1 cellular context compared by ENCODE assay signal in the genomic region with DNA sequence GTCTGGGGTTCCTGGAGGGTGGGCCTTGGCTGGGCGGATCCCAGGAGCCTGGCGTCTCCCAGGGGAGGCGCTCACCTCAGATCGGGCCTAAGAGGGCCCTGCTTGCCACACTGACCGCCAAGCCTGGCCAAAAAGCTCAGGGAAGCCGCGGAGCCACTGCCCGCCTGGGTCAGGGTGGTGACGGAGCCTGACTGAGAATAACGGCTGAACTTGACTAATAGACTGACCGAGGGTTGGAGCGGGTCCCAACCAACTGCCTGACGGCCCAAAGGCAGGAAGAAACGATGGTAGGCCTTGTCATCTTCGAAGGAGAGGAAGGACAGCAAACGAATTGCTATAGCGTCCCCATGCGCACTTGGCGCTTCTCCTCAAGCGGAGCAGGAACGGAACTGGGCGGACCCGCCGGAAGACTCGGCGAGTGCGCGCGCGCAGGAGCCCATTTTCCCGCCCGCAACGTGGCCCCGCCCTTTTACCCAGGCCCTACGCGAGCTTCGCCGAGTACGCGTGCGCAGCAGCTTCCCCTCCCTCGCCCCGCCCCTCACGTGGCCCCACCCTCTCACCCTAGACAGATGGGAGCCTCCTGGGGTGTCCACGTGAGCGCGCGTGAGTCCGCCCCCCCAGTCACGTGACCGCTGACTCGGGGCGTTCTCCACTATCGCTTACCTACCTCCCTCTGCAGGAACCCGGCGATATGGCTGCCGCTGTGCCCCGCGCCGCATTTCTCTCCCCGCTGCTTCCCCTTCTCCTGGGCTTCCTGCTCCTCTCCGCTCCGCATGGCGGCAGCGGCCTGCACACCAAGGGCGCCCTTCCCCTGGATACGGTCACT.
TF ChIP-seq lines count a peak whose summit lies in the region.

A gene (plus strand): TSS at position 652 of the 826 bp plus-strand sequence. CDS start 40 bp downstream, at position 692.
A gene (minus strand): TSS at position 391 of the 826 bp plus-strand sequence. CDS start 7,895 bp downstream, outside the sequence.

TF ChIP-seq in K562, 482 proteins besides CTCF, POLR2A, EP300 and RAD21 (continued from another document and continues in another):
- TF ChIP-seq HNRNPLL (IDR thresholded peaks at IDR 0.05; ENCODE audit: low read depth, low read length, poor library complexity, severe bottlenecking) = peak; percentile 99
- TF ChIP-seq, protein P1, sequence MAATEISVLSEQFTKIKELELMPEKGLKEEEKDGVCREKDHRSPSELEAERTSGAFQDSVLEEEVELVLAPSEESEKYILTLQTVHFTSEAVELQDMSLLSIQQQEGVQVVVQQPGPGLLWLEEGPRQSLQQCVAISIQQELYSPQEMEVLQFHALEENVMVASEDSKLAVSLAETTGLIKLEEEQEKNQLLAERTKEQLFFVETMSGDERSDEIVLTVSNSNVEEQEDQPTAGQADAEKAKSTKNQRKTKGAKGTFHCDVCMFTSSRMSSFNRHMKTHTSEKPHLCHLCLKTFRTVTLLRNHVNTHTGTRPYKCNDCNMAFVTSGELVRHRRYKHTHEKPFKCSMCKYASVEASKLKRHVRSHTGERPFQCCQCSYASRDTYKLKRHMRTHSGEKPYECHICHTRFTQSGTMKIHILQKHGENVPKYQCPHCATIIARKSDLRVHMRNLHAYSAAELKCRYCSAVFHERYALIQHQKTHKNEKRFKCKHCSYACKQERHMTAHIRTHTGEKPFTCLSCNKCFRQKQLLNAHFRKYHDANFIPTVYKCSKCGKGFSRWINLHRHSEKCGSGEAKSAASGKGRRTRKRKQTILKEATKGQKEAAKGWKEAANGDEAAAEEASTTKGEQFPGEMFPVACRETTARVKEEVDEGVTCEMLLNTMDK (IDR thresholded peaks at IDR 0.05; ENCODE audit: borderline replicate concordance, insufficient read depth, low read depth, low read length, poor library complexity, severe bottlenecking) = peak; percentile 1
- TF ChIP-seq, protein P2, sequence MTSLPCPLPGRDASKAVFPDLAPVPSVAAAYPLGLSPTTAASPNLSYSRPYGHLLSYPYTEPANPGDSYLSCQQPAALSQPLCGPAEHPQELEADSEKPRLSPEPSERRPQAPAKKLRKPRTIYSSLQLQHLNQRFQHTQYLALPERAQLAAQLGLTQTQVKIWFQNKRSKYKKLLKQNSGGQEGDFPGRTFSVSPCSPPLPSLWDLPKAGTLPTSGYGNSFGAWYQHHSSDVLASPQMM (CRISPR knock-in tag; IDR thresholded peaks at IDR 0.05) = no peak
- no peak; the same call in 1 of the 2 replicates for TF ChIP-seq SREBF2 (CRISPR knock-in tag; IDR thresholded peaks at IDR 0.05)
- peak; percentile 65 for TF ChIP-seq CCNT2 (IDR thresholded peaks at IDR 0.05; ENCODE audit: borderline replicate concordance, extremely low read depth, insufficient read length, low read depth, low read length)
- TF ChIP-seq HDGF (IDR thresholded peaks at IDR 0.05) = 0 out of 2 replicates have a peak, but pooled peaks have one; percentile 62
- TF ChIP-seq ELF4 (CRISPR knock-in tag; IDR thresholded peaks at IDR 0.05) = peak; percentile 32; the same call in 1 of the 2 replicates
- TF ChIP-seq DMBX1 (CRISPR knock-in tag; IDR thresholded peaks at IDR 0.05; ENCODE audit: borderline replicate concordance) = peak; percentile 78; the same call in 1 of the 2 replicates
- TF ChIP-seq SP2 (IDR thresholded peaks at IDR 0.05; ENCODE audit: extremely low read depth, low read depth, low read length, poor library complexity, severe bottlenecking) = no peak
- TF ChIP-seq, protein P3, sequence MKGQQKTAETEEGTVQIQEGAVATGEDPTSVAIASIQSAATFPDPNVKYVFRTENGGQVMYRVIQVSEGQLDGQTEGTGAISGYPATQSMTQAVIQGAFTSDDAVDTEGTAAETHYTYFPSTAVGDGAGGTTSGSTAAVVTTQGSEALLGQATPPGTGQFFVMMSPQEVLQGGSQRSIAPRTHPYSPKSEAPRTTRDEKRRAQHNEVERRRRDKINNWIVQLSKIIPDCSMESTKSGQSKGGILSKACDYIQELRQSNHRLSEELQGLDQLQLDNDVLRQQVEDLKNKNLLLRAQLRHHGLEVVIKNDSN (CRISPR knock-in tag; IDR thresholded peaks at IDR 0.05) = peak; percentile 99
- TF ChIP-seq ZNF644 (tag; IDR thresholded peaks at IDR 0.05; ENCODE audit: low read depth) = peak; percentile 65; the same call in 1 of the 2 replicates
- TF ChIP-seq CEBPG (CRISPR knock-in tag; IDR thresholded peaks at IDR 0.05) = no peak
- no peak for TF ChIP-seq CEBPG (tag; conservative IDR thresholded peaks at IDR 0.05 in 1 of 2, IDR thresholded peaks at IDR 0.05 in 1 of 2)
- no peak for TF ChIP-seq ZFPM2 (CRISPR knock-in tag; IDR thresholded peaks at IDR 0.05)
- TF ChIP-seq MECOM (CRISPR knock-in tag; IDR thresholded peaks at IDR 0.05) = no peak
- TF ChIP-seq, protein P4, sequence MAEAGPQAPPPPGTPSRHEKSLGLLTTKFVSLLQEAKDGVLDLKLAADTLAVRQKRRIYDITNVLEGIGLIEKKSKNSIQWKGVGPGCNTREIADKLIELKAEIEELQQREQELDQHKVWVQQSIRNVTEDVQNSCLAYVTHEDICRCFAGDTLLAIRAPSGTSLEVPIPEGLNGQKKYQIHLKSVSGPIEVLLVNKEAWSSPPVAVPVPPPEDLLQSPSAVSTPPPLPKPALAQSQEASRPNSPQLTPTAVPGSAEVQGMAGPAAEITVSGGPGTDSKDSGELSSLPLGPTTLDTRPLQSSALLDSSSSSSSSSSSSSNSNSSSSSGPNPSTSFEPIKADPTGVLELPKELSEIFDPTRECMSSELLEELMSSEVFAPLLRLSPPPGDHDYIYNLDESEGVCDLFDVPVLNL (CRISPR knock-in tag; IDR thresholded peaks at IDR 0.05; ENCODE audit: low read depth) = peak; percentile 90
- no peak for TF ChIP-seq COPS2 (conservative IDR thresholded peaks at IDR 0.05)
- no peak; the same call in 1 of the 2 replicates for TF ChIP-seq HDAC2 (IDR thresholded peaks at IDR 0.05)
- no peak for TF ChIP-seq DDX20 (tag; IDR thresholded peaks at IDR 0.05; ENCODE audit: low read depth)
- peak; percentile 28 for TF ChIP-seq KAT7 (CRISPR knock-in tag; IDR thresholded peaks at IDR 0.05; ENCODE audit: borderline replicate concordance)
- no peak for TF ChIP-seq NR4A1 (CRISPR knock-in tag; IDR thresholded peaks at IDR 0.05)
- 0 out of 2 replicates have a peak, but pooled peaks have one; percentile 52 for TF ChIP-seq NR4A1 (tag; IDR thresholded peaks at IDR 0.05)
- no peak for TF ChIP-seq DIDO1 (tag; IDR thresholded peaks at IDR 0.05; ENCODE audit: low read depth)
- no peak for TF ChIP-seq MED1 (CRISPR knock-in tag; IDR thresholded peaks at IDR 0.05; ENCODE audit: borderline replicate concordance)
- peak; percentile 94 to 95 for TF ChIP-seq NRF1 (conservative IDR thresholded peaks at IDR 0.05 in 1 of 2, IDR thresholded peaks at IDR 0.05 in 1 of 2)
- TF ChIP-seq BCL6 (CRISPR knock-in tag; IDR thresholded peaks at IDR 0.05) = no peak
- no peak for TF ChIP-seq CEBPB (tag; IDR thresholded peaks at IDR 0.05)
- no peak for TF ChIP-seq ZFP36 (IDR thresholded peaks at IDR 0.05; ENCODE audit: low read depth, low read length, partially characterized antibody)
- TF ChIP-seq CBFA2T2 (conservative IDR thresholded peaks at IDR 0.05) = peak; percentile 98
- TF ChIP-seq HSF4 (CRISPR knock-in tag; IDR thresholded peaks at IDR 0.05; ENCODE audit: borderline replicate concordance) = 0 out of 2 replicates have a peak, but pooled peaks have one; percentile 51
- no peak; the same call in 1 of the 2 replicates for TF ChIP-seq POLR2AphosphoS5 (IDR thresholded peaks at IDR 0.05; ENCODE audit: control insufficient read depth, insufficient read depth, low read depth, low read length)
- peak; percentile 51; the same call in 1 of the 2 replicates for TF ChIP-seq ZBTB17 (CRISPR knock-in tag; IDR thresholded peaks at IDR 0.05)
- TF ChIP-seq ZNF134 (CRISPR knock-in tag; conservative IDR thresholded peaks at IDR 0.05) = no peak
- peak; percentile 39; the same call in 1 of the 2 replicates for TF ChIP-seq CBFA2T3 (IDR thresholded peaks at IDR 0.05)
- no peak; the same call in 1 of the 2 replicates for TF ChIP-seq ZKSCAN1 (IDR thresholded peaks at IDR 0.05; ENCODE audit: low read depth, low read length)
- no peak; a peak in 1 of 4 replicates for TF ChIP-seq NONO (IDR thresholded peaks at IDR 0.05; ENCODE audit: low read depth in 2 of 2, low read length in 1 of 2)
- TF ChIP-seq ZKSCAN3 (CRISPR knock-in tag; IDR thresholded peaks at IDR 0.05) = no peak
- no peak for TF ChIP-seq ASH1L (IDR thresholded peaks at IDR 0.05; ENCODE audit: borderline replicate concordance, low read depth, partially characterized antibody)
- TF ChIP-seq TEAD4 (IDR thresholded peaks at IDR 0.05; ENCODE audit: low read length) = peak; percentile 23; the same call in 1 of the 2 replicates
- no peak for TF ChIP-seq TEAD4 (CRISPR knock-in tag; IDR thresholded peaks at IDR 0.05; ENCODE audit: borderline replicate concordance)
- TF ChIP-seq NUFIP1 (IDR thresholded peaks at IDR 0.05; ENCODE audit: partially characterized antibody) = peak; percentile 63
- TF ChIP-seq, protein P5, sequence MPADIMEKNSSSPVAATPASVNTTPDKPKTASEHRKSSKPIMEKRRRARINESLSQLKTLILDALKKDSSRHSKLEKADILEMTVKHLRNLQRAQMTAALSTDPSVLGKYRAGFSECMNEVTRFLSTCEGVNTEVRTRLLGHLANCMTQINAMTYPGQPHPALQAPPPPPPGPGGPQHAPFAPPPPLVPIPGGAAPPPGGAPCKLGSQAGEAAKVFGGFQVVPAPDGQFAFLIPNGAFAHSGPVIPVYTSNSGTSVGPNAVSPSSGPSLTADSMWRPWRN (IDR thresholded peaks at IDR 0.05; ENCODE audit: low read depth) = peak; percentile 77
- peak; percentile 93 for TF ChIP-seq LEF1 (IDR thresholded peaks at IDR 0.05)
- TF ChIP-seq, protein P6, sequence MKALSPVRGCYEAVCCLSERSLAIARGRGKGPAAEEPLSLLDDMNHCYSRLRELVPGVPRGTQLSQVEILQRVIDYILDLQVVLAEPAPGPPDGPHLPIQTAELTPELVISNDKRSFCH (CRISPR knock-in tag; IDR thresholded peaks at IDR 0.05) = no peak
- TF ChIP-seq, protein P6 (tag; IDR thresholded peaks at IDR 0.05) = peak; percentile 90
- TF ChIP-seq, protein P7, sequence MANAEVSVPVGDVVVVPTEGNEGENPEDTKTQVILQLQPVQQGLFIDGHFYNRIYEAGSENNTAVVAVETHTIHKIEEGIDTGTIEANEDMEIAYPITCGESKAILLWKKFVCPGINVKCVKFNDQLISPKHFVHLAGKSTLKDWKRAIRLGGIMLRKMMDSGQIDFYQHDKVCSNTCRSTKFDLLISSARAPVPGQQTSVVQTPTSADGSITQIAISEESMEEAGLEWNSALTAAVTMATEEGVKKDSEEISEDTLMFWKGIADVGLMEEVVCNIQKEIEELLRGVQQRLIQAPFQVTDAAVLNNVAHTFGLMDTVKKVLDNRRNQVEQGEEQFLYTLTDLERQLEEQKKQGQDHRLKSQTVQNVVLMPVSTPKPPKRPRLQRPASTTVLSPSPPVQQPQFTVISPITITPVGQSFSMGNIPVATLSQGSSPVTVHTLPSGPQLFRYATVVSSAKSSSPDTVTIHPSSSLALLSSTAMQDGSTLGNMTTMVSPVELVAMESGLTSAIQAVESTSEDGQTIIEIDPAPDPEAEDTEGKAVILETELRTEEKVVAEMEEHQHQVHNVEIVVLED (CRISPR knock-in tag; IDR thresholded peaks at IDR 0.05) = peak; percentile 46; the same call in 1 of the 2 replicates
- no peak for TF ChIP-seq XRCC4 (IDR thresholded peaks at IDR 0.05; ENCODE audit: extremely low read depth, insufficient read depth, insufficient read length)
- peak; percentile 100 for TF ChIP-seq TOE1 (IDR thresholded peaks at IDR 0.05; ENCODE audit: borderline replicate concordance)
- TF ChIP-seq TOE1 (CRISPR knock-in tag; IDR thresholded peaks at IDR 0.05; ENCODE audit: borderline replicate concordance, low read depth) = peak; percentile 88; the same call in 1 of the 2 replicates
- TF ChIP-seq HMG20B (CRISPR knock-in tag; IDR thresholded peaks at IDR 0.05) = no peak
- TF ChIP-seq ZNF174 (CRISPR knock-in tag; IDR thresholded peaks at IDR 0.05) = no peak
- TF ChIP-seq, protein P8, sequence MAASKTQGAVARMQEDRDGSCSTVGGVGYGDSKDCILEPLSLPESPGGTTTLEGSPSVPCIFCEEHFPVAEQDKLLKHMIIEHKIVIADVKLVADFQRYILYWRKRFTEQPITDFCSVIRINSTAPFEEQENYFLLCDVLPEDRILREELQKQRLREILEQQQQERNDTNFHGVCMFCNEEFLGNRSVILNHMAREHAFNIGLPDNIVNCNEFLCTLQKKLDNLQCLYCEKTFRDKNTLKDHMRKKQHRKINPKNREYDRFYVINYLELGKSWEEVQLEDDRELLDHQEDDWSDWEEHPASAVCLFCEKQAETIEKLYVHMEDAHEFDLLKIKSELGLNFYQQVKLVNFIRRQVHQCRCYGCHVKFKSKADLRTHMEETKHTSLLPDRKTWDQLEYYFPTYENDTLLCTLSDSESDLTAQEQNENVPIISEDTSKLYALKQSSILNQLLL (CRISPR knock-in tag; IDR thresholded peaks at IDR 0.05; ENCODE audit: borderline replicate concordance) = no peak
- TF ChIP-seq, protein P9, sequence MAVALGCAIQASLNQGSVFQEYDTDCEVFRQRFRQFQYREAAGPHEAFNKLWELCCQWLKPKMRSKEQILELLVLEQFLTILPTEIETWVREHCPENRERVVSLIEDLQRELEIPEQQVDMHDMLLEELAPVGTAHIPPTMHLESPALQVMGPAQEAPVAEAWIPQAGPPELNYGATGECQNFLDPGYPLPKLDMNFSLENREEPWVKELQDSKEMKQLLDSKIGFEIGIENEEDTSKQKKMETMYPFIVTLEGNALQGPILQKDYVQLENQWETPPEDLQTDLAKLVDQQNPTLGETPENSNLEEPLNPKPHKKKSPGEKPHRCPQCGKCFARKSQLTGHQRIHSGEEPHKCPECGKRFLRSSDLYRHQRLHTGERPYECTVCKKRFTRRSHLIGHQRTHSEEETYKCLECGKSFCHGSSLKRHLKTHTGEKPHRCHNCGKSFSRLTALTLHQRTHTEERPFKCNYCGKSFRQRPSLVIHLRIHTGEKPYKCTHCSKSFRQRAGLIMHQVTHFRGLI (CRISPR knock-in tag; IDR thresholded peaks at IDR 0.05) = no peak
- TF ChIP-seq SRSF3 (IDR thresholded peaks at IDR 0.05; ENCODE audit: insufficient read depth, low read length) = no peak
- TF ChIP-seq, protein P10, sequence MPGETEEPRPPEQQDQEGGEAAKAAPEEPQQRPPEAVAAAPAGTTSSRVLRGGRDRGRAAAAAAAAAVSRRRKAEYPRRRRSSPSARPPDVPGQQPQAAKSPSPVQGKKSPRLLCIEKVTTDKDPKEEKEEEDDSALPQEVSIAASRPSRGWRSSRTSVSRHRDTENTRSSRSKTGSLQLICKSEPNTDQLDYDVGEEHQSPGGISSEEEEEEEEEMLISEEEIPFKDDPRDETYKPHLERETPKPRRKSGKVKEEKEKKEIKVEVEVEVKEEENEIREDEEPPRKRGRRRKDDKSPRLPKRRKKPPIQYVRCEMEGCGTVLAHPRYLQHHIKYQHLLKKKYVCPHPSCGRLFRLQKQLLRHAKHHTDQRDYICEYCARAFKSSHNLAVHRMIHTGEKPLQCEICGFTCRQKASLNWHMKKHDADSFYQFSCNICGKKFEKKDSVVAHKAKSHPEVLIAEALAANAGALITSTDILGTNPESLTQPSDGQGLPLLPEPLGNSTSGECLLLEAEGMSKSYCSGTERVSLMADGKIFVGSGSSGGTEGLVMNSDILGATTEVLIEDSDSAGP (CRISPR knock-in tag; IDR thresholded peaks at IDR 0.05) = no peak; the same call in 1 of the 2 replicates
- TF ChIP-seq NFIX (CRISPR knock-in tag; IDR thresholded peaks at IDR 0.05; ENCODE audit: low read depth) = no peak
